Comparison of ENCODE assay signal across 14 cellular contexts in the genomic region with DNA sequence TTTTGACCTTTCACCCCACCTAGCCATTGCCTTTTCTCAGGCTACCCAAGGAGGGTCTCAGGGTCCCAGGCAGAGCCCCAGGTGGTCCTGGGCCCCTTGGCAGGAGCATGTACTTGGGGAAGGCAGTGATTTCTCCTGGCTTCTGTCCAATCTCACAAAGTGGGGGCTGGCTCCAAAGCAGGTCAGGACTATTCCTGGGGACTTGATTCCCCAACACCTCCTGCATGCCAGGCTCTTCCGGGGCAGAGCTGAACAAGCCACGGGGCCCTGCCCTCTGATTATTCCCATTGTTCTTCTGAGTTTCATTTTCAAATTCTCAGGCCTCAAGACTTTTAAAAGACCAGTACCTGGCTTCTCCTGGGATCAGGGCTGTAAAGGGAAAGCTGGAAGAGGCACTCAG. TPM values are rescaled to one million over a fixed set of nuclear protein-coding genes. Genes with fewer than 3 reads are reported as not detected.
A peak's percentile ranks its signal among the peaks of the same experiment; 100 is the strongest.
DNase-seq lines count a peak whose midpoint lies in the region; TF ChIP-seq lines count a peak whose summit lies in the region.
"Had no signal": no experiment of that assay in that cellular context is flagged by ENCODE, and none has a peak within 500 bp of the region (broad histone marks: within the 10 kb centered on the region; RNA-seq: fewer than 3 reads in every experiment).

No MANE protein-coding gene starts in this region.

- no peak for DNase-seq in CD8-positive, alpha-beta memory T cell
- DNase-seq in SW480 (ENCODE audit: low spot score) (peak; percentile 7), endodermal cell (no peak), neural crest cell (ENCODE audit: low read depth, low spot score) (no peak), AG20443 (ENCODE audit: low spot score) (no peak), RKO (ENCODE audit: low spot score) (no peak), iPS-NIHi7 (ENCODE audit: extremely low spot score) (no peak)
- DNase-seq: activated CD4-positive, alpha-beta T cell treated with anti-CD3 and anti-CD28 coated beads for 1 hour; DMS79 treated with DMSO at 0.1 percent for 48 hours; foreskin fibroblast; lower lobe of right lung; NCI-H2081; NCI-H526 treated with DMSO at 0.1 percent for 48 hours had no signal

- peaks cover 20% of the 10 kb centered on the region for H3K4me1 ChIP-seq in CD8-positive, alpha-beta memory T cell (ENCODE audit: insufficient read depth, low read length)
- peaks cover 31% of the 10 kb centered on the region for H3K4me1 ChIP-seq in endodermal cell (ENCODE audit: control insufficient read depth, insufficient read depth, low read length)

- no peaks in the 10 kb centered on the region for H3K9me3 Mint-ChIP-seq in CD8-positive, alpha-beta memory T cell
- H3K9me3 Mint-ChIP-seq in endodermal cell (no peaks in the 10 kb centered on the region), neural crest cell (no peaks in the 10 kb centered on the region)

- H3K36me3 Mint-ChIP-seq in CD8-positive, alpha-beta memory T cell: peaks cover 0 to 10% (median 0%) of the 10 kb centered on the region in 3 donors
- H3K36me3 Mint-ChIP-seq in endodermal cell (ENCODE audit: low read depth): peaks cover 12% of the 10 kb centered on the region
- H3K36me3 Mint-ChIP-seq in neural crest cell (ENCODE audit: low read depth): no peaks in the 10 kb centered on the region

- H3K4me3 ChIP-seq in CD8-positive, alpha-beta memory T cell (ENCODE audit: low read length): no peak overlapping the region
- H3K4me3 ChIP-seq in endodermal cell (ENCODE audit: low read length): no peak overlapping the region
- H3K4me3 ChIP-seq: BLaER1, lower lobe of right lung had no signal

- peak overlapping the region in 2 of 8 donors; percentile 42 to 86 for H3K27ac Mint-ChIP-seq in CD8-positive, alpha-beta memory T cell
- H3K27ac Mint-ChIP-seq in endodermal cell (no peak overlapping the region), neural crest cell (ENCODE audit: unreplicated experiment) (no peak overlapping the region)

- no peak overlapping the region for H3K9ac ChIP-seq in endodermal cell (ENCODE audit: extremely low read depth, low read length, poor library complexity, severe bottlenecking)
- H3K9ac ChIP-seq: BLaER1 had no signal

- peak overlapping the region; percentile 65 to 93 (median 81) for H3K4me3 Mint-ChIP-seq in CD8-positive, alpha-beta memory T cell
- H3K4me3 Mint-ChIP-seq in endodermal cell (peak overlapping the region; percentile 88), neural crest cell (peak overlapping the region; percentile 91)

- no peak overlapping the region for H3K27ac ChIP-seq in CD8-positive, alpha-beta memory T cell (ENCODE audit: low read depth, low read length)
- H3K27ac ChIP-seq in endodermal cell (ENCODE audit: low read depth, low read length): no peak overlapping the region
- H3K27ac ChIP-seq: BLaER1, lower lobe of right lung had no signal

- no peaks in the 10 kb centered on the region for H3K9me3 ChIP-seq in CD8-positive, alpha-beta memory T cell (ENCODE audit: low read length)
- no peaks in the 10 kb centered on the region for H3K9me3 ChIP-seq in endodermal cell (ENCODE audit: control insufficient read depth, low read length)
- H3K9me3 ChIP-seq: BLaER1, lower lobe of right lung had no signal

- TF ChIP-seq CTCF in endodermal cell (conservative IDR thresholded peaks at IDR 0.05): no peak
- no peak for TF ChIP-seq CTCF in neural crest cell (conservative IDR thresholded peaks at IDR 0.05)

- CTCF ChIA-PET in CD8-positive, alpha-beta memory T cell (lab: Charles Lee): no interaction called here

- H3K27me3 Mint-ChIP-seq in CD8-positive, alpha-beta memory T cell: peaks cover 0 to 5% of the 10 kb centered on the region in 2 donors
- H3K27me3 Mint-ChIP-seq in endodermal cell (ENCODE audit: insufficient read depth) (no peaks in the 10 kb centered on the region), neural crest cell (ENCODE audit: low read depth) (peaks cover 3% of the 10 kb centered on the region)

- H3K36me3 ChIP-seq in CD8-positive, alpha-beta memory T cell (ENCODE audit: insufficient read depth, low read length): no peaks in the 10 kb centered on the region
- H3K36me3 ChIP-seq in endodermal cell (ENCODE audit: control insufficient read depth, insufficient read depth, low read length): peaks cover 11% of the 10 kb centered on the region
- H3K36me3 ChIP-seq: lower lobe of right lung had no signal

- POLR2A ChIA-PET in CD8-positive, alpha-beta memory T cell (lab: Charles Lee): no interaction called here

- 92 to 100% methylated on average over 1 to 2 of the region's 2 CpGs for WGBS in endodermal cell (ENCODE audit: insufficient coverage in 1 of 2, insufficient read length in 1 of 2), 2 experiments

- no peaks in the 10 kb centered on the region for H3K27me3 ChIP-seq in CD8-positive, alpha-beta memory T cell (ENCODE audit: insufficient read depth, low read length, poor library complexity, severe bottlenecking)
- no peaks in the 10 kb centered on the region for H3K27me3 ChIP-seq in endodermal cell (ENCODE audit: control insufficient read depth, insufficient read depth, low read length, poor library complexity, severe bottlenecking)
- H3K27me3 ChIP-seq: BLaER1 had no signal

- peaks cover 24 to 29% (median 24%) of the 10 kb centered on the region in 3 donors for H3K4me1 Mint-ChIP-seq in CD8-positive, alpha-beta memory T cell
- H3K4me1 Mint-ChIP-seq in endodermal cell (peaks cover 49% of the 10 kb centered on the region), neural crest cell (peaks cover 42% of the 10 kb centered on the region)

RNA-seq across cellular contexts. Expression of a gene that starts 1.5 kb away (rescaled TPM):
- 10 to 100 TPM; 64.0 to 68.2 TPM for total RNA-seq in CD8-positive, alpha-beta memory T cell
- polyA plus RNA-seq in CD8-positive, alpha-beta memory T cell: 3.3 TPM
- total RNA-seq in endodermal cell (100 to 1,000 TPM; 113 to 134 TPM), neural crest cell (65.0 and 67.5 TPM in 2 replicates)
- polyA plus RNA-seq in endodermal cell (2013, experiment 1 of 2): 27.9 TPM
- 31.8 TPM for polyA plus RNA-seq in endodermal cell (2013, experiment 2 of 2)
